1 cellular context compared by ENCODE assay signal in the genomic region with DNA sequence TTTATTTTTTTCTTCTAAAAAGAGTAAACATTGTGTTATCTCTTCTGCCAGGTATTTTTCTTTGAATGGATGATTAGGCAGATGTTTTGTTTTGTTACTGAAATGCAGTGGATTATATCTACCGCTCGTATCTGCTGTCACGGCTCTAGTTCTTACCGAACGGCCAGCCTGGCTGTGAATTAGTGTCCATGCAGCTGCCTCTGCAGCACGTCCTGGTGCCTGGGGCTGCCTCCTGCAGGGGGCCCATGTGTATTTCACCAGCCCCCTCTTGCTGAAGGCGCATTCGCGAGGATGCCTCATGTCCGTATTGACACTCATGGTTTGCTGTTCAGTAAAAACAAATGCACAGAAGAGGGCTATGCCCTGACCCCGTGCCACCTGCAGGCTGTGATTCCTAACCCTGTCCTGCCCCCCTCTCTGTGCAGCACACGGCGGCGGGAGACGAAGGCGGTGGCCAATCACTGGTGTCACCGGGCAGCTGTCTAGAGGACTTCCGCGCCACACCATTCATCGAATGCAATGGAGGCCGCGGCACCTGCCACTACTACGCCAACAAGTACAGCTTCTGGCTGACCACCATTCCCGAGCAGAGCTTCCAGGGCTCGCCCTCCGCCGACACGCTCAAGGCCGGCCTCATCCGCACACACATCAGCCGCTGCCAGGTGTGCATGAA.
TF ChIP-seq lines count a peak whose summit lies in the region.

No MANE protein-coding gene starts in this region.

TF ChIP-seq in K562, 482 proteins besides CTCF, POLR2A, EP300 and RAD21 (continued from another document and continues in another):
- TF ChIP-seq, protein P1, sequence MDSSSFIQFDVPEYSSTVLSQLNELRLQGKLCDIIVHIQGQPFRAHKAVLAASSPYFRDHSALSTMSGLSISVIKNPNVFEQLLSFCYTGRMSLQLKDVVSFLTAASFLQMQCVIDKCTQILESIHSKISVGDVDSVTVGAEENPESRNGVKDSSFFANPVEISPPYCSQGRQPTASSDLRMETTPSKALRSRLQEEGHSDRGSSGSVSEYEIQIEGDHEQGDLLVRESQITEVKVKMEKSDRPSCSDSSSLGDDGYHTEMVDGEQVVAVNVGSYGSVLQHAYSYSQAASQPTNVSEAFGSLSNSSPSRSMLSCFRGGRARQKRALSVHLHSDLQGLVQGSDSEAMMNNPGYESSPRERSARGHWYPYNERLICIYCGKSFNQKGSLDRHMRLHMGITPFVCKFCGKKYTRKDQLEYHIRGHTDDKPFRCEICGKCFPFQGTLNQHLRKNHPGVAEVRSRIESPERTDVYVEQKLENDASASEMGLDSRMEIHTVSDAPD (CRISPR knock-in tag; IDR thresholded peaks at IDR 0.05), result no peak
- TF ChIP-seq NUFIP1 (IDR thresholded peaks at IDR 0.05; ENCODE audit: partially characterized antibody) (no peak), ETS2 (tag; IDR thresholded peaks at IDR 0.05; ENCODE audit: borderline replicate concordance, poor library complexity, severe bottlenecking) (no peak), TCF3 (CRISPR knock-in tag; IDR thresholded peaks at IDR 0.05) (no peak), ZNF324 (CRISPR knock-in tag; IDR thresholded peaks at IDR 0.05) (no peak), ZFP36 (IDR thresholded peaks at IDR 0.05; ENCODE audit: low read depth, low read length, partially characterized antibody) (no peak), SMC3 (conservative IDR thresholded peaks at IDR 0.05; ENCODE audit: insufficient read depth, low read depth, low read length) (no peak), MXI1 (IDR thresholded peaks at IDR 0.05; ENCODE audit: low read depth, low read length) (no peak), TAL1 (IDR thresholded peaks at IDR 0.05) (peak; percentile 56), ZNF197 (CRISPR knock-in tag; IDR thresholded peaks at IDR 0.05; ENCODE audit: low read depth) (no peak), CBFA2T2 (conservative IDR thresholded peaks at IDR 0.05) (peak; percentile 35; the same call in 1 of the 2 replicates), U2AF1 (optimal IDR thresholded peaks at IDR 0.05; ENCODE audit: low read depth, low read length) (no peak), NFE2 (IDR thresholded peaks at IDR 0.05; ENCODE audit: low read depth) (0 out of 2 replicates have a peak, but pooled peaks have one; percentile 25), RCOR1 (IDR thresholded peaks at IDR 0.05; ENCODE audit: borderline replicate concordance in 1 of 2, low read depth in 2 of 2, low read length in 2 of 2) (no peak), ARID2 (IDR thresholded peaks at IDR 0.05) (no peak), MBD2 (IDR thresholded peaks at IDR 0.05; ENCODE audit: borderline replicate concordance, low read depth) (no peak), CAMTA2 (CRISPR knock-in tag; conservative IDR thresholded peaks at IDR 0.05) (no peak), JUN (IDR thresholded peaks at IDR 0.05; ENCODE audit: borderline replicate concordance, low read depth, low read length) (no peak), JUN (CRISPR knock-in tag; IDR thresholded peaks at IDR 0.05; ENCODE audit: borderline replicate concordance) (no peak), NR3C1 (CRISPR knock-in tag; IDR thresholded peaks at IDR 0.05) (no peak), PPARD (CRISPR knock-in tag; IDR thresholded peaks at IDR 0.05) (no peak), PHF8 (IDR thresholded peaks at IDR 0.05; ENCODE audit: borderline replicate concordance, low read length) (no peak), PTBP1 (IDR thresholded peaks at IDR 0.05; ENCODE audit: low read depth, low read length) (no peak), TGIF2 (CRISPR knock-in tag; IDR thresholded peaks at IDR 0.05) (no peak), ZBED1 (IDR thresholded peaks at IDR 0.05) (no peak), CXXC5 (CRISPR knock-in tag; IDR thresholded peaks at IDR 0.05) (peak; percentile 28), BRD4 (IDR thresholded peaks at IDR 0.05) (no peak), ZNF75A (CRISPR knock-in tag; IDR thresholded peaks at IDR 0.05) (no peak), L3MBTL2 (IDR thresholded peaks at IDR 0.05) (0 out of 2 replicates have a peak, but pooled peaks have one; percentile 22), ZSCAN32 (CRISPR knock-in tag; IDR thresholded peaks at IDR 0.05) (no peak), ZNF586 (CRISPR knock-in tag; conservative IDR thresholded peaks at IDR 0.05) (no peak), PRMT5 (CRISPR knock-in tag; IDR thresholded peaks at IDR 0.05) (no peak), ZNF507 (tag; conservative IDR thresholded peaks at IDR 0.05) (no peak), RNF2 (IDR thresholded peaks at IDR 0.05) (no peak), TCF7L2 (IDR thresholded peaks at IDR 0.05; ENCODE audit: low read depth, low read length) (no peak), KDM1A (IDR thresholded peaks at IDR 0.05) (no peak), PHF21A (IDR thresholded peaks at IDR 0.05; ENCODE audit: borderline replicate concordance, low read depth) (no peak), TEAD4 (IDR thresholded peaks at IDR 0.05; ENCODE audit: low read length) (peak; percentile 58; the same call in 1 of the 2 replicates), TEAD4 (CRISPR knock-in tag; IDR thresholded peaks at IDR 0.05; ENCODE audit: borderline replicate concordance) (no peak), ZNF23 (CRISPR knock-in tag; IDR thresholded peaks at IDR 0.05) (no peak), PHB (CRISPR knock-in tag; IDR thresholded peaks at IDR 0.05) (no peak), ZNF584 (CRISPR knock-in tag; IDR thresholded peaks at IDR 0.05; ENCODE audit: low read depth) (no peak), XRCC4 (IDR thresholded peaks at IDR 0.05; ENCODE audit: extremely low read depth, insufficient read depth, insufficient read length) (no peak)
- TF ChIP-seq, protein P2, sequence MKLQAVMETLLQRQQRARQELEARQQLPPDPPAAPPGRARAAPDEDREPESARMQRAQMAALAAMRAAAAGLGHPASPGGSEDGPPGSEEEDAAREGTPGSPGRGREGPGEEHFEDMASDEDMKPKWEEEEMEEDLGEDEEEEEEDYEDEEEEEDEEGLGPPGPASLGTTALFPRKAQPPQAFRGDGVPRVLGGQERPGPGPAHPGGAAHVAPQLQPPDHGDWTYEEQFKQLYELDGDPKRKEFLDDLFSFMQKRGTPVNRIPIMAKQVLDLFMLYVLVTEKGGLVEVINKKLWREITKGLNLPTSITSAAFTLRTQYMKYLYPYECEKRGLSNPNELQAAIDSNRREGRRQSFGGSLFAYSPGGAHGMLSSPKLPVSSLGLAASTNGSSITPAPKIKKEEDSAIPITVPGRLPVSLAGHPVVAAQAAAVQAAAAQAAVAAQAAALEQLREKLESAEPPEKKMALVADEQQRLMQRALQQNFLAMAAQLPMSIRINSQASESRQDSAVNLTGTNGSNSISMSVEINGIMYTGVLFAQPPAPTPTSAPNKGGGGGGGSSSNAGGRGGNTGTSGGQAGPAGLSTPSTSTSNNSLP (IDR thresholded peaks at IDR 0.05; ENCODE audit: borderline replicate concordance, low read depth, low read length), result no peak
- TF ChIP-seq, protein P3, sequence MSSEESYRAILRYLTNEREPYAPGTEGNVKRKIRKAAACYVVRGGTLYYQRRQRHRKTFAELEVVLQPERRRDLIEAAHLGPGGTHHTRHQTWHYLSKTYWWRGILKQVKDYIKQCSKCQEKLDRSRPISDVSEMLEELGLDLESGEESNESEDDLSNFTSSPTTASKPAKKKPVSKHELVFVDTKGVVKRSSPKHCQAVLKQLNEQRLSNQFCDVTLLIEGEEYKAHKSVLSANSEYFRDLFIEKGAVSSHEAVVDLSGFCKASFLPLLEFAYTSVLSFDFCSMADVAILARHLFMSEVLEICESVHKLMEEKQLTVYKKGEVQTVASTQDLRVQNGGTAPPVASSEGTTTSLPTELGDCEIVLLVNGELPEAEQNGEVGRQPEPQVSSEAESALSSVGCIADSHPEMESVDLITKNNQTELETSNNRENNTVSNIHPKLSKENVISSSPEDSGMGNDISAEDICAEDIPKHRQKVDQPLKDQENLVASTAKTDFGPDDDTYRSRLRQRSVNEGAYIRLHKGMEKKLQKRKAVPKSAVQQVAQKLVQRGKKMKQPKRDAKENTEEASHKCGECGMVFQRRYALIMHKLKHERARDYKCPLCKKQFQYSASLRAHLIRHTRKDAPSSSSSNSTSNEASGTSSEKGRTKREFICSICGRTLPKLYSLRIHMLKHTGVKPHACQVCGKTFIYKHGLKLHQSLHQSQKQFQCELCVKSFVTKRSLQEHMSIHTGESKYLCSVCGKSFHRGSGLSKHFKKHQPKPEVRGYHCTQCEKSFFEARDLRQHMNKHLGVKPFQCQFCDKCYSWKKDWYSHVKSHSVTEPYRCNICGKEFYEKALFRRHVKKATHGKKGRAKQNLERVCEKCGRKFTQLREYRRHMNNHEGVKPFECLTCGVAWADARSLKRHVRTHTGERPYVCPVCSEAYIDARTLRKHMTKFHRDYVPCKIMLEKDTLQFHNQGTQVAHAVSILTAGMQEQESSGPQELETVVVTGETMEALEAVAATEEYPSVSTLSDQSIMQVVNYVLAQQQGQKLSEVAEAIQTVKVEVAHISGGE (CRISPR knock-in tag; IDR thresholded peaks at IDR 0.05), result 0 out of 6 replicates have a peak, but pooled peaks of 1 of the 3 experiments have one; percentile 19
- TF ChIP-seq, protein P4, sequence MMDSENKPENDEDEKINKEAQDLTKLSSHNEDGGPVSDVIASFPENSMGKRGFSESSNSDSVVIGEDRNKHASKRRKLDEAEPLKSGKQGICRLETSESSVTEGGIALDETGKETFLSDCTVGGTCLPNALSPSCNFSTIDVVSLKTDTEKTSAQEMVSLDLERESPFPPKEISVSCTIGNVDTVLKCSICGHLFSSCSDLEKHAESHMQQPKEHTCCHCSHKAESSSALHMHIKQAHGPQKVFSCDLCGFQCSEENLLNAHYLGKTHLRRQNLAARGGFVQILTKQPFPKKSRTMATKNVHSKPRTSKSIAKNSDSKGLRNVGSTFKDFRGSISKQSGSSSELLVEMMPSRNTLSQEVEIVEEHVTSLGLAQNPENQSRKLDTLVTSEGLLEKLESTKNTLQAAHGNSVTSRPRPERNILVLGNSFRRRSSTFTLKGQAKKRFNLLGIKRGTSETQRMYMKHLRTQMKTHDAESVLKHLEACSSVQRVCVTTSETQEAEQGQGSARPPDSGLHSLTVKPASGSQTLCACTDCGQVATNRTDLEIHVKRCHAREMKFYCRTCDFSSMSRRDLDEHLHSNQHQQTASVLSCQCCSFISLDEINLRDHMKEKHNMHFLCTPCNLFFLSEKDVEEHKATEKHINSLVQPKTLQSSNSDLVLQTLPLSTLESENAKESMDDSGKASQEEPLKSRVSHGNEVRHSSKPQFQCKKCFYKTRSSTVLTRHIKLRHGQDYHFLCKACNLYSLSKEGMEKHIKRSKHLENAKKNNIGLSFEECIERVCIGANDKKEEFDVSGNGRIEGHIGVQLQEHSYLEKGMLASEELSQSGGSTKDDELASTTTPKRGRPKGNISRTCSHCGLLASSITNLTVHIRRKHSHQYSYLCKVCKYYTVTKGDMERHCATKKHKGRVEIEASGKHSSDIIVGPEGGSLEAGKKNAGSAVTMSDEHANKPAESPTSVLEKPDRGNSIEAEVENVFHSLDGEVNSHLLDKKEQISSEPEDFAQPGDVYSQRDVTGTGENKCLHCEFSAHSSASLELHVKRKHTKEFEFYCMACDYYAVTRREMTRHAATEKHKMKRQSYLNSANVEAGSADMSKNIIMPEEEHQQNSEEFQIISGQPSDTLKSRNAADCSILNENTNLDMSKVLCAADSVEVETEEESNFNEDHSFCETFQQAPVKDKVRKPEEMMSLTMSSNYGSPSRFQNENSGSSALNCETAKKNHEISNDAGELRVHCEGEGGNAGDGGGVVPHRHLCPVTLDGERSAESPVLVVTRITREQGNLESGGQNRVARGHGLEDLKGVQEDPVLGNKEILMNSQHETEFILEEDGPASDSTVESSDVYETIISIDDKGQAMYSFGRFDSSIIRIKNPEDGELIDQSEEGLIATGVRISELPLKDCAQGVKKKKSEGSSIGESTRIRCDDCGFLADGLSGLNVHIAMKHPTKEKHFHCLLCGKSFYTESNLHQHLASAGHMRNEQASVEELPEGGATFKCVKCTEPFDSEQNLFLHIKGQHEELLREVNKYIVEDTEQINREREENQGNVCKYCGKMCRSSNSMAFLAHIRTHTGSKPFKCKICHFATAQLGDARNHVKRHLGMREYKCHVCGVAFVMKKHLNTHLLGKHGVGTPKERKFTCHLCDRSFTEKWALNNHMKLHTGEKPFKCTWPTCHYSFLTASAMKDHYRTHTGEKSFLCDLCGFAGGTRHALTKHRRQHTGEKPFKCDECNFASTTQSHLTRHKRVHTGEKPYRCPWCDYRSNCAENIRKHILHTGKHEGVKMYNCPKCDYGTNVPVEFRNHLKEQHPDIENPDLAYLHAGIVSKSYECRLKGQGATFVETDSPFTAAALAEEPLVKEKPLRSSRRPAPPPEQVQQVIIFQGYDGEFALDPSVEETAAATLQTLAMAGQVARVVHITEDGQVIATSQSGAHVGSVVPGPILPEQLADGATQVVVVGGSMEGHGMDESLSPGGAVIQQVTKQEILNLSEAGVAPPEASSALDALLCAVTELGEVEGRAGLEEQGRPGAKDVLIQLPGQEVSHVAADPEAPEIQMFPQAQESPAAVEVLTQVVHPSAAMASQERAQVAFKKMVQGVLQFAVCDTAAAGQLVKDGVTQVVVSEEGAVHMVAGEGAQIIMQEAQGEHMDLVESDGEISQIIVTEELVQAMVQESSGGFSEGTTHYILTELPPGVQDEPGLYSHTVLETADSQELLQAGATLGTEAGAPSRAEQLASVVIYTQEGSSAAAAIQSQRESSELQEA (IDR thresholded peaks at IDR 0.05; ENCODE audit: low read depth), result no peak
- TF ChIP-seq, protein P5, sequence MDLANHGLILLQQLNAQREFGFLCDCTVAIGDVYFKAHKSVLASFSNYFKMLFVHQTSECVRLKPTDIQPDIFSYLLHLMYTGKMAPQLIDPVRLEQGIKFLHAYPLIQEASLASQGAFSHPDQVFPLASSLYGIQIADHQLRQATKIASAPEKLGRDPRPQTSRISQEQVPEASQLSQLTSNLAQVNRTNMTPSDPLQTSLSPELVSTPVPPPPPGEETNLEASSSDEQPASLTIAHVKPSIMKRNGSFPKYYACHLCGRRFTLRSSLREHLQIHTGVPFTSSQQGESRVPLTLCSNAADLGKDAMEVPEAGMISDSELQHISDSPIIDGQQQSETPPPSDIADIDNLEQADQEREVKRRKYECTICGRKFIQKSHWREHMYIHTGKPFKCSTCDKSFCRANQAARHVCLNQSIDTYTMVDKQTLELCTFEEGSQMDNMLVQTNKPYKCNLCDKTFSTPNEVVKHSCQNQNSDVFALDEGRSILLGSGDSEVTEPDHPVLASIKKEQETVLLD (IDR thresholded peaks at IDR 0.05), result no peak
- TF ChIP-seq, protein P6, sequence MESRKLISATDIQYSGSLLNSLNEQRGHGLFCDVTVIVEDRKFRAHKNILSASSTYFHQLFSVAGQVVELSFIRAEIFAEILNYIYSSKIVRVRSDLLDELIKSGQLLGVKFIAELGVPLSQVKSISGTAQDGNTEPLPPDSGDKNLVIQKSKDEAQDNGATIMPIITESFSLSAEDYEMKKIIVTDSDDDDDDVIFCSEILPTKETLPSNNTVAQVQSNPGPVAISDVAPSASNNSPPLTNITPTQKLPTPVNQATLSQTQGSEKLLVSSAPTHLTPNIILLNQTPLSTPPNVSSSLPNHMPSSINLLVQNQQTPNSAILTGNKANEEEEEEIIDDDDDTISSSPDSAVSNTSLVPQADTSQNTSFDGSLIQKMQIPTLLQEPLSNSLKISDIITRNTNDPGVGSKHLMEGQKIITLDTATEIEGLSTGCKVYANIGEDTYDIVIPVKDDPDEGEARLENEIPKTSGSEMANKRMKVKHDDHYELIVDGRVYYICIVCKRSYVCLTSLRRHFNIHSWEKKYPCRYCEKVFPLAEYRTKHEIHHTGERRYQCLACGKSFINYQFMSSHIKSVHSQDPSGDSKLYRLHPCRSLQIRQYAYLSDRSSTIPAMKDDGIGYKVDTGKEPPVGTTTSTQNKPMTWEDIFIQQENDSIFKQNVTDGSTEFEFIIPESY (CRISPR knock-in tag; IDR thresholded peaks at IDR 0.05), result peak; percentile 95
